In genomic region chr7:102284399-102284798, GRCh38 we compare ENCODE assay signal across 1 cellular context.
TF ChIP-seq lines count a peak whose summit lies in the region.

No MANE protein-coding gene starts in this region.

TF ChIP-seq in GM23338, 12 proteins besides CTCF, POLR2A, EP300 and RAD21 (continued from another document):
- TF ChIP-seq, protein P1, sequence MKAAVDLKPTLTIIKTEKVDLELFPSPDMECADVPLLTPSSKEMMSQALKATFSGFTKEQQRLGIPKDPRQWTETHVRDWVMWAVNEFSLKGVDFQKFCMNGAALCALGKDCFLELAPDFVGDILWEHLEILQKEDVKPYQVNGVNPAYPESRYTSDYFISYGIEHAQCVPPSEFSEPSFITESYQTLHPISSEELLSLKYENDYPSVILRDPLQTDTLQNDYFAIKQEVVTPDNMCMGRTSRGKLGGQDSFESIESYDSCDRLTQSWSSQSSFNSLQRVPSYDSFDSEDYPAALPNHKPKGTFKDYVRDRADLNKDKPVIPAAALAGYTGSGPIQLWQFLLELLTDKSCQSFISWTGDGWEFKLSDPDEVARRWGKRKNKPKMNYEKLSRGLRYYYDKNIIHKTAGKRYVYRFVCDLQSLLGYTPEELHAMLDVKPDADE (IDR thresholded peaks at IDR 0.05): no peak
- TF ChIP-seq ZNF114 (CRISPR knock-in tag; IDR thresholded peaks at IDR 0.05) (no peak), NANOG (IDR thresholded peaks at IDR 0.05; ENCODE audit: borderline replicate concordance) (no peak), EZH2phosphoT487 (IDR thresholded peaks at IDR 0.05; ENCODE audit: unreplicated experiment) (no peak), POLR2AphosphoS5 (IDR thresholded peaks at IDR 0.05; ENCODE audit: low read depth) (no peak), EZH2 (IDR thresholded peaks at IDR 0.05; ENCODE audit: low read depth, unreplicated experiment) (no peak), ZNF462 (CRISPR knock-in tag; IDR thresholded peaks at IDR 0.05) (no peak)
- TF ChIP-seq, protein P2, sequence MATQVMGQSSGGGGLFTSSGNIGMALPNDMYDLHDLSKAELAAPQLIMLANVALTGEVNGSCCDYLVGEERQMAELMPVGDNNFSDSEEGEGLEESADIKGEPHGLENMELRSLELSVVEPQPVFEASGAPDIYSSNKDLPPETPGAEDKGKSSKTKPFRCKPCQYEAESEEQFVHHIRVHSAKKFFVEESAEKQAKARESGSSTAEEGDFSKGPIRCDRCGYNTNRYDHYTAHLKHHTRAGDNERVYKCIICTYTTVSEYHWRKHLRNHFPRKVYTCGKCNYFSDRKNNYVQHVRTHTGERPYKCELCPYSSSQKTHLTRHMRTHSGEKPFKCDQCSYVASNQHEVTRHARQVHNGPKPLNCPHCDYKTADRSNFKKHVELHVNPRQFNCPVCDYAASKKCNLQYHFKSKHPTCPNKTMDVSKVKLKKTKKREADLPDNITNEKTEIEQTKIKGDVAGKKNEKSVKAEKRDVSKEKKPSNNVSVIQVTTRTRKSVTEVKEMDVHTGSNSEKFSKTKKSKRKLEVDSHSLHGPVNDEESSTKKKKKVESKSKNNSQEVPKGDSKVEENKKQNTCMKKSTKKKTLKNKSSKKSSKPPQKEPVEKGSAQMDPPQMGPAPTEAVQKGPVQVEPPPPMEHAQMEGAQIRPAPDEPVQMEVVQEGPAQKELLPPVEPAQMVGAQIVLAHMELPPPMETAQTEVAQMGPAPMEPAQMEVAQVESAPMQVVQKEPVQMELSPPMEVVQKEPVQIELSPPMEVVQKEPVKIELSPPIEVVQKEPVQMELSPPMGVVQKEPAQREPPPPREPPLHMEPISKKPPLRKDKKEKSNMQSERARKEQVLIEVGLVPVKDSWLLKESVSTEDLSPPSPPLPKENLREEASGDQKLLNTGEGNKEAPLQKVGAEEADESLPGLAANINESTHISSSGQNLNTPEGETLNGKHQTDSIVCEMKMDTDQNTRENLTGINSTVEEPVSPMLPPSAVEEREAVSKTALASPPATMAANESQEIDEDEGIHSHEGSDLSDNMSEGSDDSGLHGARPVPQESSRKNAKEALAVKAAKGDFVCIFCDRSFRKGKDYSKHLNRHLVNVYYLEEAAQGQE (IDR thresholded peaks at IDR 0.05; ENCODE audit: unreplicated experiment): no peak
TF ChIP-seq in GM23338: peak in this region for 0.
